ENCODE assay signal across 8 cellular contexts in genomic region chr5:141618030-141618803, GRCh38. TPM values are rescaled to one million over a fixed set of nuclear protein-coding genes. Genes with fewer than 3 reads are reported as not detected.
DNase-seq lines count a peak whose midpoint lies in the region; ATAC-seq and TF ChIP-seq lines count a peak whose summit lies in the region.

No MANE protein-coding gene starts in this region.

- H3K9me3 Mint-ChIP-seq in neural crest cell: no peaks in the 10 kb centered on the region

- intact Hi-C loops in vagina (cut with DNase I): no loop called here

- no peaks in the 10 kb centered on the region for H3K27me3 Mint-ChIP-seq in neural crest cell (ENCODE audit: low read depth)

- DNase-seq in BJ (ENCODE audit: low read depth) (no peak), NCI-H774 (lab: John Stamatoyannopoulos, UW) (peak; percentile 35), fibroblast of lung (ENCODE audit: low read depth in 2 of 2) (peak in 1 of 2 donors; percentile 29), neural crest cell (ENCODE audit: low read depth, low spot score) (no peak), vagina (ENCODE audit: extremely low spot score in 2 of 2) (no peak)
- peak; percentile 60 for DNase-seq in activated T-cell treated with anti-CD3 and anti-CD28 coated beads, Interleukin-2, amount 50 U/mL, for 1 hour

- CTCF ChIA-PET in BJ (lab: Yijun Ruan, JAX): interaction anchor here (0.7 to 13.1 kb wide), 22 partner anchors 9 to 384 kb away, joined by 3 to 270 read pairs (median 4); partner anchors contain the start of genes FCHSD1, HDAC3, RELL2 and TAF7

- ATAC-seq in GM19023 (IDR thresholded peaks at IDR 0.05; ENCODE audit: unreplicated experiment) (peak; percentile 26), HG03135 (IDR thresholded peaks at IDR 0.05; ENCODE audit: unreplicated experiment) (peak; percentile 39)

- TF ChIP-seq CTCF in BJ (IDR thresholded peaks at IDR 0.05; ENCODE audit: insufficient read depth, low read depth, low read length) (no peak), fibroblast of lung (conservative IDR thresholded peaks at IDR 0.05 in 1 of 2, IDR thresholded peaks at IDR 0.05 in 1 of 2; ENCODE audit: low read depth in 1 of 2, low read length in 2 of 2) (no peak), neural crest cell (conservative IDR thresholded peaks at IDR 0.05) (no peak), vagina (IDR thresholded peaks at IDR 0.05) (no peak)

- H3K9me3 ChIP-seq in fibroblast of lung (ENCODE audit: control insufficient read depth, insufficient read depth, low read depth, low read length): no peaks in the 10 kb centered on the region
- H3K9me3 ChIP-seq in vagina: no peaks in the 10 kb centered on the region

- H3K36me3 ChIP-seq in BJ (ENCODE audit: control insufficient read depth, insufficient read depth, low read length): peaks cover 10% of the 10 kb centered on the region
- peaks cover 4% of the 10 kb centered on the region for H3K36me3 ChIP-seq in fibroblast of lung (ENCODE audit: control insufficient read depth, insufficient read depth, low read length)
- peaks cover 0 to 24% of the 10 kb centered on the region in 2 donors for H3K36me3 ChIP-seq in vagina

- TF ChIP-seq POLR2A in vagina (IDR thresholded peaks at IDR 0.05): no peak

- H3K9ac ChIP-seq in fibroblast of lung (ENCODE audit: insufficient read depth, low read length): peak overlapping the region; percentile 88

- no peaks in the 10 kb centered on the region for H3K4me1 ChIP-seq in fibroblast of lung (ENCODE audit: control insufficient read depth, extremely low read depth, insufficient read depth, low read length)
- peaks cover 27% of the 10 kb centered on the region for H3K4me1 ChIP-seq in vagina

- peaks cover 5% of the 10 kb centered on the region for H3K36me3 Mint-ChIP-seq in neural crest cell (ENCODE audit: low read depth)

- H3K4me3 Mint-ChIP-seq in neural crest cell: peak overlapping the region; percentile 97

- H3K4me3 ChIP-seq in BJ (ENCODE audit: low read depth, low read length) (peak overlapping the region; percentile 83), fibroblast of lung (replicated peaks in 1 of 4; ENCODE audit: control extremely low read depth in 1 of 4, insufficient read depth in 1 of 4, low read depth in 3 of 4, low read length in 4 of 4) (peak overlapping the region; percentile 79 to 82 (median 80)), vagina (peak overlapping the region; percentile 78 to 86)

- H3K27ac ChIP-seq in fibroblast of lung (ENCODE audit: insufficient read depth, low read length) (peak overlapping the region; percentile 81), vagina (peak overlapping the region; percentile 96)

- H3K27ac Mint-ChIP-seq in neural crest cell (ENCODE audit: unreplicated experiment): peak overlapping the region; percentile 58

- H4K20me1 ChIP-seq in fibroblast of lung (ENCODE audit: control insufficient read depth, extremely low read depth, insufficient read depth, low read length): no peaks in the 10 kb centered on the region

- H3K27me3 ChIP-seq in BJ (ENCODE audit: control insufficient read depth, insufficient read depth, low read length): no peaks in the 10 kb centered on the region
- H3K27me3 ChIP-seq in fibroblast of lung (ENCODE audit: control insufficient read depth, insufficient read depth, low read length): no peaks in the 10 kb centered on the region
- no peaks in the 10 kb centered on the region for H3K27me3 ChIP-seq in vagina

- H3K4me1 Mint-ChIP-seq in neural crest cell: peaks cover 31% of the 10 kb centered on the region

- peak overlapping the region; percentile 71 for H3K4me2 ChIP-seq in fibroblast of lung (ENCODE audit: extremely low read depth, insufficient read depth, low read length)

- H2AFZ ChIP-seq in fibroblast of lung (ENCODE audit: low read length): peak overlapping the region; percentile 47

- POLR2A ChIA-PET in BJ (lab: Charles Lee): interaction anchor here (0.7 to 1.6 kb wide), 2 partner anchors 20 to 26 kb away, joined by 5 to 20 read pairs; no protein-coding TSS in a partner anchor

- H3K79me2 ChIP-seq in fibroblast of lung (ENCODE audit: control insufficient read depth, insufficient read depth, low read length): peaks cover 45% of the 10 kb centered on the region

RNA-seq across cellular contexts. Expression of gene DIAPH1, which starts 0.6 kb away (rescaled TPM):
- polyA plus RNA-seq in BJ (2011; rRNA removed) (23.3 and 36.6 TPM in 2 replicates), fibroblast of lung (30.9 and 59.5 TPM in 2 replicates)
- polyA minus RNA-seq in BJ (2011; rRNA and poly(A)+ RNA removed): 81.2 and 95.8 TPM in 2 replicates
- total RNA-seq in fibroblast of lung (17.2 and 21.1 TPM in 2 replicates), neural crest cell (86.3 and 99.1 TPM in 2 replicates), vagina (64.1 TPM)
- polyA plus RNA-seq in fibroblast of lung (2012): 41.4 and 57.3 TPM in 2 replicates
- 127 and 180 TPM in 2 replicates for polyA minus RNA-seq in fibroblast of lung (ENCODE audit: low replicate concordance)

RNA-seq across cellular contexts. Expression of gene HDAC3, which starts 18.4 kb away (rescaled TPM):
- polyA plus RNA-seq in BJ (2011; rRNA removed) (84.2 and 97.8 TPM in 2 replicates), fibroblast of lung (67.9 and 69.6 TPM in 2 replicates)
- polyA minus RNA-seq in BJ (2011; rRNA and poly(A)+ RNA removed): 39.2 and 58.6 TPM in 2 replicates
- total RNA-seq in fibroblast of lung (45.7 and 56.8 TPM in 2 replicates), neural crest cell (110 and 114 TPM in 2 replicates), vagina (44.7 TPM)
- 44.2 and 46.9 TPM in 2 replicates for polyA plus RNA-seq in fibroblast of lung (2012)
- 90.6 and 135 TPM in 2 replicates for polyA minus RNA-seq in fibroblast of lung (ENCODE audit: low replicate concordance)

RNA-seq across cellular contexts. Expression of gene RELL2, which starts 18.6 kb away (rescaled TPM):
- polyA plus RNA-seq in BJ (2011; rRNA removed): 3.7 and 5.0 TPM in 2 replicates
- polyA minus RNA-seq in BJ (2011; rRNA and poly(A)+ RNA removed): 2.5 and 3.3 TPM in 2 replicates
- 2.6 and 3.0 TPM in 2 replicates for total RNA-seq in fibroblast of lung
- 3.7 and 4.0 TPM in 2 replicates for polyA plus RNA-seq in fibroblast of lung
- 2.4 and 3.0 TPM in 2 replicates for polyA plus RNA-seq in fibroblast of lung (2012)
- polyA minus RNA-seq in fibroblast of lung (ENCODE audit: low replicate concordance): 1.0 and 3.5 TPM in 2 replicates
- 6.5 and 6.9 TPM in 2 replicates for total RNA-seq in neural crest cell
- 5.6 TPM for total RNA-seq in vagina

RNA-seq across cellular contexts. Expression of gene FCHSD1, which starts 33.0 kb away (rescaled TPM):
- polyA plus RNA-seq in BJ (2011; rRNA removed): 35.8 and 45.8 TPM in 2 replicates
- polyA minus RNA-seq in BJ (2011; rRNA and poly(A)+ RNA removed): 28.2 and 36.2 TPM in 2 replicates
- 15.4 and 25.6 TPM in 2 replicates for total RNA-seq in fibroblast of lung
- 13.5 and 19.1 TPM in 2 replicates for polyA plus RNA-seq in fibroblast of lung
- 18.9 and 21.1 TPM in 2 replicates for polyA plus RNA-seq in fibroblast of lung (2012)
- 17.7 and 18.3 TPM in 2 replicates for polyA minus RNA-seq in fibroblast of lung (ENCODE audit: low replicate concordance)
- 20.4 and 20.6 TPM in 2 replicates for total RNA-seq in neural crest cell
- total RNA-seq in vagina: 42.2 TPM

Comparison
In these comparisons a context has a peak if more than half of its experiments do, and no peak if none do; other contexts are left out.
1. DNase-seq: peak in NCI-H774 (single experiment) and activated T-cell treated with anti-CD3 and anti-CD28 coated beads, Interleukin-2, amount 50 U/mL, for 1 hour (single experiment); none in BJ (single experiment), neural crest cell (single experiment) and vagina (0 of 2).
2. Peak in every context shown above with its lines, with median percentiles within 50 percentile points of each other: H3K4me3 ChIP-seq.